ENCODE assay signal across 16 cellular contexts in genomic region chr6:166776571-166776970, GRCh38.
"Had no signal": no experiment of that assay in that cellular context is flagged by ENCODE, and none has a peak within 500 bp of the region (broad histone marks: within the 10 kb centered on the region; RNA-seq: fewer than 3 reads in every experiment).

No MANE protein-coding gene starts in this region.

- H3K36me3 ChIP-seq: colonic mucosa, neutrophil, transverse colon had no signal

- H3K9me3 ChIP-seq: colonic mucosa, mucosa of descending colon, neutrophil, testis, transverse colon had no signal

- H3K4me3 Mint-ChIP-seq: endodermal cell; naive thymus-derived CD8-positive, alpha-beta T cell; stimulated activated effector memory CD8-positive, alpha-beta T cell treated with anti-CD3 and anti-CD28 coated beads, Interleukin-12 subunit alpha, Interleukin-12 subunit beta, amount 100 ng/mL, for 72 hours; stimulated activated naive CD8-positive, alpha-beta T cell treated with anti-CD3 and anti-CD28 coated beads, Interleukin-15, amount 100 ng/mL, for 72 hours had no signal

- H3K9me3 Mint-ChIP-seq: endodermal cell; naive thymus-derived CD8-positive, alpha-beta T cell; stimulated activated effector memory CD8-positive, alpha-beta T cell treated with anti-CD3 and anti-CD28 coated beads, Interleukin-12 subunit alpha, Interleukin-12 subunit beta, amount 100 ng/mL, for 72 hours; stimulated activated naive CD8-positive, alpha-beta T cell treated with anti-CD3 and anti-CD28 coated beads, Interleukin-15, amount 100 ng/mL, for 72 hours had no signal

- ATAC-seq: left colon; naive thymus-derived CD8-positive, alpha-beta T cell; stimulated activated effector memory CD8-positive, alpha-beta T cell treated with anti-CD3 and anti-CD28 coated beads, Interleukin-12 subunit alpha, Interleukin-12 subunit beta, amount 100 ng/mL, for 72 hours; stimulated activated naive CD8-positive, alpha-beta T cell treated with anti-CD3 and anti-CD28 coated beads, Interleukin-15, amount 100 ng/mL, for 72 hours had no signal

- H3K4me1 Mint-ChIP-seq: endodermal cell had no signal

- DNase-seq: colonic mucosa; dermis blood vessel endothelial cell; effector CD4-positive, alpha-beta T cell; endodermal cell; foreskin melanocyte; left colon; naive thymus-derived CD8-positive, alpha-beta T cell; stimulated activated CD4-positive, alpha-beta T cell treated with anti-CD3 and anti-CD28 coated beads, Interleukin-2, amount 100 ng/mL, for 48 hours; stimulated activated naive CD8-positive, alpha-beta T cell treated with anti-CD3 and anti-CD28 coated beads, Interleukin-15, amount 100 ng/mL, for 72 hours; testis; transverse colon had no signal

- H3K4me1 ChIP-seq: colonic mucosa, transverse colon had no signal

- H3K4me2 ChIP-seq: hepatocyte, smooth muscle cell had no signal

- H3K27ac ChIP-seq: colonic mucosa, hepatocyte, neutrophil, testis, transverse colon had no signal

- H3K27ac Mint-ChIP-seq: endodermal cell; stimulated activated effector memory CD8-positive, alpha-beta T cell treated with anti-CD3 and anti-CD28 coated beads, Interleukin-12 subunit alpha, Interleukin-12 subunit beta, amount 100 ng/mL, for 72 hours had no signal

- H3K27me3 ChIP-seq: colonic mucosa, hepatocyte, neutrophil, testis had no signal

- H2AFZ ChIP-seq: hepatocyte had no signal

- H3K4me3 ChIP-seq: colonic mucosa, hepatocyte, mucosa of descending colon, smooth muscle cell, testis, transverse colon had no signal

- H3K79me2 ChIP-seq: hepatocyte had no signal

- H3K36me3 Mint-ChIP-seq: naive thymus-derived CD8-positive, alpha-beta T cell; stimulated activated effector memory CD8-positive, alpha-beta T cell treated with anti-CD3 and anti-CD28 coated beads, Interleukin-12 subunit alpha, Interleukin-12 subunit beta, amount 100 ng/mL, for 72 hours had no signal
